ENCODE assay signal across 19 cellular contexts in the genomic region with DNA sequence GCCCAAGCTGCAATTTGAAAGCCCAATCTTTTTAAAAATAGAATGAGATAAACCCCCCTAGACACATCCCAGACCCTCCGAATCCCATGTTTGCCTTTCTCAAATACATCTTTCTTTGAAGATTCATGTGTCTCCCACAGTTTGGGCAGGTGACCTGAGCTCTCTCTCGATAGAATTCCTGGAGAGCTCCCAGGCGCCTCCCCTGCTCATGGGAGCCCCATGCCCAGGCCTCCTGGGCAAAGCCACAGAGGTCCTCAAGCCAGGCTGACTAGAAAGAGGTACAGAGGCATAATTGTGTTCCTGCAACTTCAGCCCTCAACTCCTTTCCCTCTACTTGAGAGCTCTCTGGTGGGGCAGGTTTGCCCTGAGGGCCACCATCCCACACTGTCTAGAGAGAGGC. TPM values are rescaled to one million over a fixed set of nuclear protein-coding genes. Genes with fewer than 3 reads are reported as not detected.
DNase-seq lines count a peak whose midpoint lies in the region; ATAC-seq and TF ChIP-seq lines count a peak whose summit lies in the region.
"Had no signal": no experiment of that assay in that cellular context is flagged by ENCODE, and none has a peak within 500 bp of the region (broad histone marks: within the 10 kb centered on the region; RNA-seq: fewer than 3 reads in every experiment).

No MANE protein-coding gene starts in this region.

- in situ Hi-C loops in SK-MEL-5 (cut with HindIII; ENCODE audit: low pct_unique_long_range_greater_than_20kb, low sequenced_read_pairs): no loop called here

- H2AFZ ChIP-seq in SK-N-SH (ENCODE audit: low read depth) (no peak overlapping the region), GM23338 (peak overlapping the region; percentile 87; the same call in 1 of the 2 replicates)

- no peaks in the 10 kb centered on the region for H4K20me1 ChIP-seq in SK-N-SH (ENCODE audit: insufficient read depth)
- no peaks in the 10 kb centered on the region for H4K20me1 ChIP-seq in GM23338 (replicated peaks; ENCODE audit: insufficient read depth)
- H4K20me1 ChIP-seq: BLaER1 had no signal

- DNase-seq in SK-N-SH (no peak), GM23338 (ENCODE audit: low spot score) (no peak), SK-MEL-5 (ENCODE audit: low read depth, low spot score) (peak; percentile 13), endodermal cell (peak; percentile 51), T-helper 17 cell (no peak), NCI-H2171 treated with DMSO at 0.1 percent for 48 hours (lab: John Stamatoyannopoulos, UW) (no peak)
- DNase-seq: 8988T; CD4-positive, alpha-beta memory T cell; DMS153; GDM1; GOT3; H9 had no signal

- H3K4me3 Mint-ChIP-seq in GM23338 (no peak overlapping the region), endodermal cell (no peak overlapping the region), T-helper 17 cell (no peak overlapping the region)
- H3K4me3 Mint-ChIP-seq: CD4-positive, alpha-beta memory T cell had no signal

- H3K27ac Mint-ChIP-seq in GM23338 (no peak overlapping the region), endodermal cell (no peak overlapping the region), T-helper 17 cell (no peak overlapping the region)
- H3K27ac Mint-ChIP-seq: CD14-positive monocyte; CD4-positive, alpha-beta memory T cell had no signal

- H3K27ac ChIP-seq in SK-N-SH (ENCODE audit: low read depth in 2 of 2, low read length in 1 of 2) (no peak overlapping the region), GM23338 (ENCODE audit: low read depth) (no peak overlapping the region), endodermal cell (ENCODE audit: low read depth, low read length) (no peak overlapping the region)
- H3K27ac ChIP-seq: BLaER1 had no signal

- peaks cover 3% of the 10 kb centered on the region for H3K27me3 Mint-ChIP-seq in GM23338 (ENCODE audit: insufficient read depth, low read depth, poor library complexity)
- peaks cover 17% of the 10 kb centered on the region for H3K27me3 Mint-ChIP-seq in endodermal cell (ENCODE audit: insufficient read depth)
- H3K27me3 Mint-ChIP-seq in T-helper 17 cell: peaks cover 78% of the 10 kb centered on the region

- TF ChIP-seq EP300 in SK-N-SH (IDR thresholded peaks at IDR 0.05; ENCODE audit: borderline replicate concordance in 1 of 2, low read depth in 1 of 2, low read length in 1 of 2): no peak

- H3K36me3 ChIP-seq in SK-N-SH (replicated peaks in 1 of 2; ENCODE audit: control insufficient read depth in 1 of 2, insufficient read depth in 2 of 2, low read length in 1 of 2) (no peaks in the 10 kb centered on the region), GM23338 (ENCODE audit: insufficient read depth) (no peaks in the 10 kb centered on the region), endodermal cell (ENCODE audit: control insufficient read depth, insufficient read depth, low read length) (no peaks in the 10 kb centered on the region)
- H3K36me3 ChIP-seq: BLaER1 had no signal

- no peaks in the 10 kb centered on the region for H3K27me3 ChIP-seq in SK-N-SH (ENCODE audit: insufficient read depth)
- peaks cover 5% of the 10 kb centered on the region for H3K27me3 ChIP-seq in GM23338 (ENCODE audit: insufficient read depth)
- H3K27me3 ChIP-seq in endodermal cell (ENCODE audit: control insufficient read depth, insufficient read depth, low read length, poor library complexity, severe bottlenecking): no peaks in the 10 kb centered on the region
- H3K27me3 ChIP-seq: BLaER1 had no signal

- H3K4me1 ChIP-seq in SK-N-SH (ENCODE audit: control insufficient read depth in 1 of 2, insufficient read depth in 2 of 2, low read depth in 1 of 2, low read length in 1 of 2) (no peaks in the 10 kb centered on the region), GM23338 (ENCODE audit: insufficient read depth) (peaks cover 17% of the 10 kb centered on the region), endodermal cell (ENCODE audit: control insufficient read depth, insufficient read depth, low read length) (no peaks in the 10 kb centered on the region)
- H3K4me1 ChIP-seq: BLaER1 had no signal

- peaks cover 16% of the 10 kb centered on the region for H3K4me1 Mint-ChIP-seq in GM23338
- H3K4me1 Mint-ChIP-seq in endodermal cell: peaks cover 8% of the 10 kb centered on the region
- H3K4me1 Mint-ChIP-seq in T-helper 17 cell: peaks cover 6% of the 10 kb centered on the region
- H3K4me1 Mint-ChIP-seq: CD14-positive monocyte had no signal

- POLR2A ChIA-PET in SK-N-SH (lab: Yijun Ruan, JAX): no interaction called here

- H3K4me2 ChIP-seq in SK-N-SH (no peak overlapping the region), GM23338 (peak overlapping the region; percentile 41)
- H3K4me2 ChIP-seq: BLaER1 had no signal

- no peaks in the 10 kb centered on the region for H3F3A ChIP-seq in SK-N-SH (replicated peaks; ENCODE audit: insufficient read depth)
- no peaks in the 10 kb centered on the region for H3F3A ChIP-seq in GM23338 (replicated peaks; ENCODE audit: low read depth)

- TF ChIP-seq CTCF in SK-N-SH (IDR thresholded peaks at IDR 0.05) (no peak), GM23338 (conservative IDR thresholded peaks at IDR 0.05; ENCODE audit: low read depth in 2 of 2) (no peak), endodermal cell (conservative IDR thresholded peaks at IDR 0.05) (no peak)

- 18% methylated on average over 3 of the region's 3 CpGs for WGBS in SK-N-SH (ENCODE audit: low lambda C conversion rate)
- 84 to 88% methylated on average over 1 to 3 of the region's 3 CpGs for WGBS in endodermal cell (ENCODE audit: insufficient coverage in 1 of 2, insufficient read length in 1 of 2), 2 experiments

- H3K9ac ChIP-seq in SK-N-SH (no peak overlapping the region), endodermal cell (ENCODE audit: extremely low read depth, low read length, poor library complexity, severe bottlenecking) (no peak overlapping the region)
- H3K9ac ChIP-seq: BLaER1 had no signal

- no peak for TF ChIP-seq RAD21 in SK-N-SH (IDR thresholded peaks at IDR 0.05; ENCODE audit: low read length)

- H3K36me3 Mint-ChIP-seq in GM23338 (ENCODE audit: low read depth) (no peaks in the 10 kb centered on the region), endodermal cell (ENCODE audit: low read depth) (no peaks in the 10 kb centered on the region), T-helper 17 cell (ENCODE audit: low read depth) (peaks cover 5% of the 10 kb centered on the region)
- H3K36me3 Mint-ChIP-seq: CD14-positive monocyte; CD4-positive, alpha-beta memory T cell had no signal

- H3K79me2 ChIP-seq in SK-N-SH (ENCODE audit: insufficient read depth) (no peaks in the 10 kb centered on the region), GM23338 (replicated peaks; ENCODE audit: insufficient read depth) (no peaks in the 10 kb centered on the region)

- H3K9me3 Mint-ChIP-seq in GM23338 (no peaks in the 10 kb centered on the region), endodermal cell (no peaks in the 10 kb centered on the region)
- H3K9me3 Mint-ChIP-seq: CD4-positive, alpha-beta memory T cell; H9 had no signal

- H3K9me3 ChIP-seq in SK-N-SH (no peaks in the 10 kb centered on the region), endodermal cell (ENCODE audit: control insufficient read depth, low read length) (no peaks in the 10 kb centered on the region), T-helper 17 cell (ENCODE audit: control insufficient read depth, low read length, poor library complexity, severe bottlenecking) (no peaks in the 10 kb centered on the region)
- H3K9me3 ChIP-seq: BLaER1 had no signal

- no peak overlapping the region for H3K4me3 ChIP-seq in SK-N-SH (ENCODE audit: low read depth in 2 of 2, low read length in 1 of 2)
- no peak overlapping the region for H3K4me3 ChIP-seq in GM23338
- H3K4me3 ChIP-seq in endodermal cell (ENCODE audit: low read length): no peak overlapping the region
- H3K4me3 ChIP-seq: BLaER1 had no signal

- peak; percentile 25; the same call in 1 of the 3 replicates for ATAC-seq in SK-N-SH treated with all-trans-retinoic acid at 6 μM for 48 hours
- ATAC-seq in GM23338: peak; percentile 72
- ATAC-seq in T-helper 17 cell: no peak
- ATAC-seq: HepG2 had no signal

- CTCF ChIA-PET in SK-N-SH (lab: Yijun Ruan, JAX): interaction anchor here (0.8 to 1.8 kb wide), 5 partner anchors 12 to 918 kb away, joined by 3 to 5 read pairs (median 4); no protein-coding TSS in a partner anchor

- H3K9me2 ChIP-seq in SK-N-SH (no peaks in the 10 kb centered on the region), GM23338 (ENCODE audit: insufficient read depth) (no peaks in the 10 kb centered on the region)

TF ChIP-seq in SK-N-SH treated with all-trans-retinoic acid at 6 μM for 48 hours, 23 proteins besides CTCF, POLR2A, EP300 and RAD21 (continues in another document):
- TF ChIP-seq ARNTL (CRISPR knock-in tag; IDR thresholded peaks at IDR 0.05; ENCODE audit: borderline replicate concordance, low read depth): no peak
- TF ChIP-seq ZC3H10 (CRISPR knock-in tag; IDR thresholded peaks at IDR 0.05): no peak
- TF ChIP-seq ZFP3 (CRISPR knock-in tag; IDR thresholded peaks at IDR 0.05): no peak
- TF ChIP-seq TOX (CRISPR knock-in tag; IDR thresholded peaks at IDR 0.05; ENCODE audit: borderline replicate concordance): no peak

TF ChIP-seq in GM23338, 12 proteins besides CTCF, POLR2A, EP300 and RAD21 (continues in another document):
- TF ChIP-seq NANOG (IDR thresholded peaks at IDR 0.05; ENCODE audit: borderline replicate concordance) (no peak), JUNB (IDR thresholded peaks at IDR 0.05; ENCODE audit: unreplicated experiment) (no peak), ZNF331 (CRISPR knock-in tag; IDR thresholded peaks at IDR 0.05; ENCODE audit: low read depth) (no peak), STAT1 (IDR thresholded peaks at IDR 0.05; ENCODE audit: unreplicated experiment) (no peak), EZH2phosphoT487 (IDR thresholded peaks at IDR 0.05; ENCODE audit: unreplicated experiment) (no peak)
- TF ChIP-seq, protein P1, sequence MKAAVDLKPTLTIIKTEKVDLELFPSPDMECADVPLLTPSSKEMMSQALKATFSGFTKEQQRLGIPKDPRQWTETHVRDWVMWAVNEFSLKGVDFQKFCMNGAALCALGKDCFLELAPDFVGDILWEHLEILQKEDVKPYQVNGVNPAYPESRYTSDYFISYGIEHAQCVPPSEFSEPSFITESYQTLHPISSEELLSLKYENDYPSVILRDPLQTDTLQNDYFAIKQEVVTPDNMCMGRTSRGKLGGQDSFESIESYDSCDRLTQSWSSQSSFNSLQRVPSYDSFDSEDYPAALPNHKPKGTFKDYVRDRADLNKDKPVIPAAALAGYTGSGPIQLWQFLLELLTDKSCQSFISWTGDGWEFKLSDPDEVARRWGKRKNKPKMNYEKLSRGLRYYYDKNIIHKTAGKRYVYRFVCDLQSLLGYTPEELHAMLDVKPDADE (IDR thresholded peaks at IDR 0.05): no peak

RNA-seq across cellular contexts. Expression of a gene that starts 17.5 kb away (rescaled TPM):
- not detected in 2 replicates for polyA plus RNA-seq in SK-N-SH (2012; rRNA removed)
- not detected in 2 replicates for polyA plus RNA-seq in SK-N-SH (2012; cell fraction: cytosol; rRNA removed)
- not detected in 2 replicates for polyA plus RNA-seq in SK-N-SH (2012; cell fraction: nucleus; rRNA removed)
- not detected in 2 replicates for total RNA-seq in GM23338 (2014; rRNA removed; shearing (Covaris generic))
- not detected in 2 replicates for polyA plus RNA-seq in GM23338 (2016; fragmentation: Nextera tagmentation; extraction: Ambion mirVana)
- total RNA-seq in SK-MEL-5 (2014; rRNA removed; shearing (Covaris generic)): not detected in 2 replicates
- not detected in 2 replicates for polyA plus RNA-seq in SK-MEL-5 (2015; cell fraction: cytosol; rRNA removed)
- polyA plus RNA-seq in SK-MEL-5 (2015; cell fraction: nucleus; rRNA removed): not detected in 2 replicates
- total RNA-seq in endodermal cell: not detected
- not detected for polyA plus RNA-seq in endodermal cell (2013, experiment 1 of 2)
- not detected for polyA plus RNA-seq in endodermal cell (2013, experiment 2 of 2)
- not detected for total RNA-seq in T-helper 17 cell
- total RNA-seq: A673; CD4-positive, alpha-beta memory T cell; Daoy; H9; HepG2 had no signal
- polyA plus RNA-seq: AG04450; CD14-positive monocyte; CD4-positive, alpha-beta memory T cell; HepG2 had no signal

Comparison
In these comparisons a context has a peak if more than half of its experiments do, and no peak if none do; other contexts are left out.
1. DNase-seq: peak in SK-MEL-5 (single experiment) and endodermal cell (single experiment); none in SK-N-SH (single experiment), GM23338 (single experiment), T-helper 17 cell (0 of 3) and NCI-H2171 treated with DMSO at 0.1 percent for 48 hours (single experiment).